ENCODE assay signal across 17 cellular contexts in genomic region chr10:77832243-77832642, GRCh38.
A peak's percentile ranks its signal among the peaks of the same experiment; 100 is the strongest.
DNase-seq lines count a peak whose midpoint lies in the region; ATAC-seq and TF ChIP-seq lines count a peak whose summit lies in the region.
"Had no signal": no experiment of that assay in that cellular context is flagged by ENCODE, and none has a peak within 500 bp of the region (broad histone marks: within the 10 kb centered on the region; RNA-seq: fewer than 3 reads in every experiment).

No MANE protein-coding gene starts in this region.

- no peaks in the 10 kb centered on the region for H3K27me3 ChIP-seq in left ventricle myocardium inferior (ENCODE audit: low read depth)
- H3K27me3 ChIP-seq in upper lobe of left lung, result no peaks in the 10 kb centered on the region
- H3K27me3 ChIP-seq: vagina had no signal

- H3K9me3 ChIP-seq in left ventricle myocardium inferior (replicated peaks) (no peaks in the 10 kb centered on the region), upper lobe of left lung (no peaks in the 10 kb centered on the region)
- H3K9me3 ChIP-seq: vagina had no signal

- H3K27ac ChIP-seq in left ventricle myocardium inferior (replicated peaks) (no peak overlapping the region), upper lobe of left lung (no peak overlapping the region)
- H3K27ac ChIP-seq: HL-60, vagina had no signal

- peaks cover 26% of the 10 kb centered on the region for H3K4me1 ChIP-seq in left ventricle myocardium inferior
- peaks cover 3 to 14% (median 4%) of the 10 kb centered on the region in 4 donors for H3K4me1 ChIP-seq in upper lobe of left lung
- H3K4me1 ChIP-seq: vagina had no signal

- H3K4me3 ChIP-seq in left ventricle myocardium inferior, result no peak overlapping the region
- no peak overlapping the region for H3K4me3 ChIP-seq in upper lobe of left lung
- H3K4me3 ChIP-seq: vagina had no signal

- TF ChIP-seq CTCF in left ventricle myocardium inferior (IDR thresholded peaks at IDR 0.05; ENCODE audit: borderline replicate concordance) (no peak), upper lobe of left lung (IDR thresholded peaks at IDR 0.05) (no peak)

- H3K4me3 Mint-ChIP-seq in activated T-helper 17 cell treated with anti-CD3 and anti-CD28 coated beads, Interleukin-2, amount 50 U/mL, for 72 hours, result peak overlapping the region; percentile 9
- H3K4me3 Mint-ChIP-seq: brain; stimulated activated naive B cell treated with anti-CD40 and anti-IgM and Interleukin-4, amounts not matched to agents 10 μg/mL and 1 μg/mL and 100 μg/mL, for 72 hours had no signal

- intact Hi-C loops in left ventricle myocardium inferior (cut with micrococcal nuclease) (no loop called here), left cardiac atrium (cut with DNase I) (no loop called here)

- TF ChIP-seq EP300 in upper lobe of left lung (IDR thresholded peaks at IDR 0.05), result no peak

- H3K27ac Mint-ChIP-seq in activated T-helper 17 cell treated with anti-CD3 and anti-CD28 coated beads, Interleukin-2, amount 50 U/mL, for 72 hours, result peak overlapping the region; percentile 72
- H3K27ac Mint-ChIP-seq: stimulated activated naive B cell treated with anti-CD40 and anti-IgM and Interleukin-4, amounts not matched to agents 10 μg/mL and 1 μg/mL and 100 μg/mL, for 72 hours had no signal

- H3K27me3 Mint-ChIP-seq in activated T-helper 17 cell treated with anti-CD3 and anti-CD28 coated beads, Interleukin-2, amount 50 U/mL, for 72 hours, result no peaks in the 10 kb centered on the region
- H3K27me3 Mint-ChIP-seq: brain; stimulated activated naive B cell treated with anti-CD40 and anti-IgM and Interleukin-4, amounts not matched to agents 10 μg/mL and 1 μg/mL and 100 μg/mL, for 72 hours had no signal

- peaks cover 27% of the 10 kb centered on the region for H3K4me1 Mint-ChIP-seq in activated T-helper 17 cell treated with anti-CD3 and anti-CD28 coated beads, Interleukin-2, amount 50 U/mL, for 72 hours

- H3K36me3 ChIP-seq in left ventricle myocardium inferior, result peaks cover 64% of the 10 kb centered on the region
- peaks cover 0 to 74% (median 40%) of the 10 kb centered on the region in 4 donors for H3K36me3 ChIP-seq in upper lobe of left lung

- ATAC-seq in left cardiac atrium (no peak), esophagus mucosa (peak; percentile 88), upper lobe of left lung (ENCODE audit: low FRiP score in 2 of 2) (peak; percentile 12 to 41), GM21786 (IDR thresholded peaks at IDR 0.05; ENCODE audit: unreplicated experiment) (no peak)
- ATAC-seq in activated T-helper 17 cell treated with anti-CD3 and anti-CD28 coated beads, Interleukin-2, amount 50 U/mL, for 72 hours (replicated peaks), result peak; percentile 61
- ATAC-seq: stimulated activated naive B cell treated with anti-CD40 and anti-IgM and Interleukin-4, amounts not matched to agents 10 μg/mL and 1 μg/mL and 100 μg/mL, for 72 hours had no signal

- WGBS in upper lobe of left lung, 2 donors, result 60 to 67% methylated on average over 2 of the region's 2 CpGs

- DNase-seq in left ventricle myocardium inferior, result peak; percentile 23
- no peak for DNase-seq in left cardiac atrium
- DNase-seq in upper lobe of left lung, result peak in 1 of 2 donors; percentile 40
- DNase-seq in iPS-NIHi11 (ENCODE audit: low spot score), result no peak
- no peak for DNase-seq in nucleus accumbens (lab: John Stamatoyannopoulos, UW)
- DNase-seq: activated naive CD4-positive, alpha-beta T cell; effector CD8-positive, alpha-beta T cell; KG1; mesendoderm; NCI-H1436 treated with DMSO at 0.1 percent for 48 hours; stimulated activated naive B cell treated with anti-CD40 and anti-IgM and Interleukin-4, amounts not matched to agents 10 μg/mL and 1 μg/mL and 100 μg/mL, for 72 hours had no signal

- no peaks in the 10 kb centered on the region for H3K9me3 Mint-ChIP-seq in activated T-helper 17 cell treated with anti-CD3 and anti-CD28 coated beads, Interleukin-2, amount 50 U/mL, for 72 hours
- H3K9me3 Mint-ChIP-seq: brain; stimulated activated naive B cell treated with anti-CD40 and anti-IgM and Interleukin-4, amounts not matched to agents 10 μg/mL and 1 μg/mL and 100 μg/mL, for 72 hours had no signal

- no peaks in the 10 kb centered on the region for H3K36me3 Mint-ChIP-seq in activated T-helper 17 cell treated with anti-CD3 and anti-CD28 coated beads, Interleukin-2, amount 50 U/mL, for 72 hours (ENCODE audit: low read depth)
- H3K36me3 Mint-ChIP-seq: stimulated activated naive B cell treated with anti-CD40 and anti-IgM and Interleukin-4, amounts not matched to agents 10 μg/mL and 1 μg/mL and 100 μg/mL, for 72 hours had no signal

- TF ChIP-seq POLR2A in upper lobe of left lung (IDR thresholded peaks at IDR 0.05), result no peak

Comparison
In these comparisons a context has a peak if more than half of its experiments do, and no peak if none do; other contexts are left out.
1. ATAC-seq: peak in activated T-helper 17 cell treated with anti-CD3 and anti-CD28 coated beads, Interleukin-2, amount 50 U/mL, for 72 hours (single experiment), esophagus mucosa (single experiment) and upper lobe of left lung (2 of 2); none in left cardiac atrium (0 of 2) and GM21786 (single experiment).